ENCODE assay signal across 1 cellular context in the genomic region with DNA sequence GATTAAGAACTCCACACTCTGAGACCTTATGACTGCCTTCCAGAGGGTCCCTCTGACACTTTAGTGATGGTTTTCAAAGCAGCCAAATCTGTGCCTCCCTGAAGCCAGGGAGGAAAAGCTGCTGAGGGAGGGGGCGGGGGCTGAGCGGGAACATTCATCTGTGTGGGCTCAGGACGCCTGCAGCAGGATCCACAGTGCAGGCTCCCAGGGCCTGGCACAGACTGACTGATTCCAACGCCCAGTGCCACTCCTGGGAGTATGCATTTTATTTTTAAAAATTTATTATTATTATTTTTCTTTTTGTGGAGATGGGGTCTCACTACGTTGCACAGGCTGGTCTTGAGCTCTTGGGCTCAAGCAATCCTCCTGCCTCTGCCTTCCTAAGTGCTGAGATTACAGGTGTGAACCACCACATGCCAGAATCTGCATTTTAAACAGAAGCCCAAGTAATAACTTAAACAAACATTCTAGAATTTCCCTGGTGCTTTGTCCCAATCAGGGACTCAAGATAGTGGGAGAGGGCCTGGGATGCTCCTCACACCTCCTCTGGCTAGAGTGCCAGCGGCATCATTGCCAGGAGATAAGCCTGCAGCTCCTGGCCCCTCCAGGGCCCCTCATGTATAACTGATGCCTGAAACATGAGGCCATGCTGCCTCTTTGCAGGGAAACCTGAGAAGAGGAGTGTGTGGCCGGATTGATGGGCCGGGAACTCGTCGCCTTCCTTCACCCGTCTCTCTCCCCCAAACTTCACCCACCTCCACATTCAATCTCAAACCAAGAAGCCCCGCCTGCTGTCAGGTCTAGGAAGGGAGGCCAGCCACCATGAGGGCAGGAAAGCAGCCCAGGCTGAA.
TF ChIP-seq lines count a peak whose summit lies in the region.

No MANE protein-coding gene starts in this region.

TF ChIP-seq in HepG2, 621 proteins besides CTCF, POLR2A, EP300 and RAD21:
- TF ChIP-seq ZZZ3 (CRISPR knock-in tag; IDR thresholded peaks at IDR 0.05; ENCODE audit: borderline replicate concordance): 0 out of 2 replicates have a peak, but pooled peaks have one; percentile 26
- no peak for TF ChIP-seq EHMT2 (IDR thresholded peaks at IDR 0.05; ENCODE audit: borderline replicate concordance, low read depth, low read length)
